Comparison of ENCODE assay signal across 13 cellular contexts in the genomic region with DNA sequence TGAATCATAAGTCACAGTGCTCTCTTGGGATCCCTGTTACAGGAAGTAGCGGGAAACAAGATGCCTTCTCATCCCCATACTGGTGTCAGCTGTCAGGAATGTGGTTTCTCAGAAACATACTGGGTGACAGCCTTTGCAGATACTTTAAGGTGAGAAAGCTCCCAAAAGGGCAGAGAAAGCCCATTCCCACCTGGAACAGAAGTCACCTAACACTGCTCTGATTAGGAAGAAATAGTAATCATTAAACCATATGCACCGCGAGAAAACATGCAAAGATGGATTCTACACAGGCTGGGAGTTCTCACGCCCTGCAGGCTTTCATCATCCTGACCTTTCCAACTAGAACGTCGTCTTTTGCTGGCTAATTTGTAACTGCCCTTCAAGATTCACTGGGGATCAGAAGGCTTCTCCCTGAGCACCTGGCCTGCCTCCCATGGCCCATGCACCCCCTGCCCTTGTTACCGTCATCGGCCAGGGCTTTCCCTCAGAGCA. TPM values are rescaled to one million over a fixed set of nuclear protein-coding genes. Genes with fewer than 3 reads are reported as not detected.
DNase-seq lines count a peak whose midpoint lies in the region; ATAC-seq and TF ChIP-seq lines count a peak whose summit lies in the region.
"Had no signal": no experiment of that assay in that cellular context is flagged by ENCODE, and none has a peak within 500 bp of the region (broad histone marks: within the 10 kb centered on the region; RNA-seq: fewer than 3 reads in every experiment).

No MANE protein-coding gene starts in this region.

- DNase-seq in Calu3 (peak; percentile 49), RPMI7951 (ENCODE audit: low read depth) (peak; percentile 72), fibroblast of mammary gland (ENCODE audit: low read depth) (peak; percentile 86), osteocyte (ENCODE audit: extremely low spot score, unreplicated experiment) (no peak), DMS53 treated with DMSO at 0.1 percent for 48 hours (lab: John Stamatoyannopoulos, UW; ENCODE audit: unreplicated experiment) (no peak), NCI-H187 treated with DMSO at 0.1 percent for 48 hours (lab: John Stamatoyannopoulos, UW) (no peak)
- DNase-seq in activated naive CD4-positive, alpha-beta T cell (lab: John Stamatoyannopoulos, UW): no peak
- DNase-seq: activated T-cell treated with anti-CD3 and anti-CD28 coated beads, Interleukin-2, amount 50 U/mL, for 24 hours; stimulated activated CD4-positive, alpha-beta T cell treated with anti-CD3 and anti-CD28 coated beads, Interleukin-15, amount 100 ng/mL, for 24 hours had no signal

- CTCF ChIA-PET in Calu3 (lab: Charles Lee): interaction anchor here (0.7 to 2.1 kb wide), 2 partner anchors 76 to 132 kb away, joined by 3 to 6 read pairs; no protein-coding TSS in a partner anchor

- ATAC-seq in HG03571 (IDR thresholded peaks at IDR 0.05; ENCODE audit: unreplicated experiment): no peak
- ATAC-seq: Panc1; stimulated activated effector memory CD8-positive, alpha-beta T cell treated with anti-CD3 and anti-CD28 coated beads, Interleukin-12 subunit alpha, Interleukin-12 subunit beta, amount 100 ng/mL, for 72 hours had no signal

- intact Hi-C loops in Calu3 (cut with micrococcal nuclease; ENCODE audit: unreplicated experiment): loop anchor here (2.0 kb wide), 2 partner anchors 45 to 127 kb away; no protein-coding TSS in a partner anchor

- BruUV-seq in Calu3 (replicated peaks; lab: Mats Ljungman, UMichigan): no TSS peak

- H3K4me3 Mint-ChIP-seq in Calu3 (ENCODE audit: low read depth, unreplicated experiment): peak overlapping the region; percentile 33
- no peak overlapping the region for H3K4me3 Mint-ChIP-seq in osteocyte (ENCODE audit: unreplicated experiment)
- H3K4me3 Mint-ChIP-seq: activated T-cell treated with anti-CD3 and anti-CD28 coated beads, Interleukin-2, amount 50 U/mL, for 24 hours; stimulated activated effector memory CD8-positive, alpha-beta T cell treated with anti-CD3 and anti-CD28 coated beads, Interleukin-12 subunit alpha, Interleukin-12 subunit beta, amount 100 ng/mL, for 72 hours had no signal

- peaks cover 66% of the 10 kb centered on the region for H3K4me1 Mint-ChIP-seq in Calu3 (ENCODE audit: low read depth, unreplicated experiment)
- H3K4me1 Mint-ChIP-seq in osteocyte (ENCODE audit: unreplicated experiment): peaks cover 18% of the 10 kb centered on the region
- H3K4me1 Mint-ChIP-seq: stimulated activated effector memory CD8-positive, alpha-beta T cell treated with anti-CD3 and anti-CD28 coated beads, Interleukin-12 subunit alpha, Interleukin-12 subunit beta, amount 100 ng/mL, for 72 hours had no signal

- peak overlapping the region; percentile 97 for H3K27ac Mint-ChIP-seq in Calu3 (ENCODE audit: unreplicated experiment)
- H3K27ac Mint-ChIP-seq in osteocyte (ENCODE audit: unreplicated experiment): peak overlapping the region; percentile 73
- H3K27ac Mint-ChIP-seq: activated T-cell treated with anti-CD3 and anti-CD28 coated beads, Interleukin-2, amount 50 U/mL, for 24 hours; stimulated activated effector memory CD8-positive, alpha-beta T cell treated with anti-CD3 and anti-CD28 coated beads, Interleukin-12 subunit alpha, Interleukin-12 subunit beta, amount 100 ng/mL, for 72 hours had no signal

- H3K9me3 Mint-ChIP-seq in Calu3 (ENCODE audit: low read depth, unreplicated experiment) (peaks cover 3% of the 10 kb centered on the region), osteocyte (ENCODE audit: unreplicated experiment) (no peaks in the 10 kb centered on the region)
- H3K9me3 Mint-ChIP-seq: activated T-cell treated with anti-CD3 and anti-CD28 coated beads, Interleukin-2, amount 50 U/mL, for 24 hours; stimulated activated effector memory CD8-positive, alpha-beta T cell treated with anti-CD3 and anti-CD28 coated beads, Interleukin-12 subunit alpha, Interleukin-12 subunit beta, amount 100 ng/mL, for 72 hours had no signal

- TF ChIP-seq CTCF in Calu3 (IDR thresholded peaks at IDR 0.05; ENCODE audit: unreplicated experiment) (no peak), fibroblast of mammary gland (conservative IDR thresholded peaks at IDR 0.05; ENCODE audit: control insufficient read depth, insufficient read depth, low read depth, low read length) (no peak), osteocyte (IDR thresholded peaks at IDR 0.05) (no peak)

- H3K27me3 Mint-ChIP-seq in Calu3 (ENCODE audit: unreplicated experiment) (no peaks in the 10 kb centered on the region), osteocyte (ENCODE audit: unreplicated experiment) (no peaks in the 10 kb centered on the region)

- H3K36me3 Mint-ChIP-seq in Calu3 (ENCODE audit: insufficient read depth, unreplicated experiment): peaks cover 15% of the 10 kb centered on the region
- no peaks in the 10 kb centered on the region for H3K36me3 Mint-ChIP-seq in osteocyte (ENCODE audit: unreplicated experiment)
- H3K36me3 Mint-ChIP-seq: stimulated activated effector memory CD8-positive, alpha-beta T cell treated with anti-CD3 and anti-CD28 coated beads, Interleukin-12 subunit alpha, Interleukin-12 subunit beta, amount 100 ng/mL, for 72 hours had no signal

- no peak overlapping the region for H3K4me3 ChIP-seq in fibroblast of mammary gland (ENCODE audit: control insufficient read depth, low read depth, low read length)
- H3K4me3 ChIP-seq: cardiac muscle cell had no signal

RNA-seq across cellular contexts. Expression of a gene that starts 46.2 kb away (rescaled TPM):
- total RNA-seq in Calu3 (2022): 32.0 and 34.5 TPM in 2 replicates
- 0.98 and 1.1 TPM in 2 replicates for total RNA-seq in RPMI7951 (2014; rRNA removed; shearing (Covaris generic))
- total RNA-seq in osteocyte: 2.8 and 3.6 TPM in 2 replicates

Comparison
In these comparisons a context has a peak if more than half of its experiments do, and no peak if none do; other contexts are left out.
1. DNase-seq: peak in Calu3 (single experiment), RPMI7951 (single experiment) and fibroblast of mammary gland (single experiment); none in osteocyte (single experiment), DMS53 treated with DMSO at 0.1 percent for 48 hours (single experiment), activated naive CD4-positive, alpha-beta T cell (0 of 4) and NCI-H187 treated with DMSO at 0.1 percent for 48 hours (single experiment).